In the genomic region with DNA sequence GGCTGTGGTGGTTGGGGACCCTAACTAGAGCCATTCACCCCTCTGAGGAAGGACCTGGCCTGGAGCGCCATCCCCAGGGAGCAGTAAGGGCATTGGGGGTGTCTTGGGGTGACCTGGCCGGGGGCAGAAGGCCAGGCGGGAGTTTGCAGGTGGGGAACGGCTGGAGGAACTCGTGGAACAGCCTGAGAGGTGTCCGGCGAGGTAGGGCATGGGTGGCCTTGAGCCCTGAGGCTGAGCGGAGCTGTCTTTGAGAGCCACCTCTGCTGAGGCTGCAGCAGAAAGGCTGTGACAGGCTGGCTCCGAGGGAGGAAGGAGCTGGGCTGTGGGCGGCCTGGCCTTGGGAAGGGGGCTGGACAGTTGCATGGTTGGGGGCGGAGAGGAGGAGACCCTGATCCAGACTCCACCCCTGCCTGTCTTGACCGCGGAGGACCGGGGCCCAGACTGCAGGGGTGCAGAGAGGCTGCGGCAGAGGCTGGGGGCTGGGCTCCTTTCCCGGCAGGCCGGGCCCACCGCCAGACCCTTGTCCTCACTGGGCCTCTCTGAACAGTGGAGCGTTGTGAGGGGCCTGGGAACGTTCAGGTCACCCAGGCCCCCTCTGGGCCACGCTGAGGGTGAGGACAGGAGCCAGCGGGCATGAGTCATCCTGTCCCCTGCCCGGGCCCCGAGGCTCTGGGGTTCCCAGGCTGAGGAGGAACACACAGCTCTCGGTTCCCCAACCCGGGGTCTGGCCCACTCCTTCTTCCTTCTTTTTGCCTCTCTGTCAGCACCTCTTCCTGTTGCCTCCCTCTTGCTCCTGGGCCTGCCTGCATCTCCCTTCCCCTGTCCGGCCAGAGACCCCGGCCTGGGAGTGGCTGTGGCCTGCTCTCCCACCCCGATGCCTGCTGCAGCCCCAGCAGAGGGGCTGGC, we compare ENCODE assay signal across 8 cellular contexts. TPM values are rescaled to one million over a fixed set of nuclear protein-coding genes. Genes with fewer than 3 reads are reported as not detected.
DNase-seq lines count a peak whose midpoint lies in the region; ATAC-seq and TF ChIP-seq lines count a peak whose summit lies in the region.

No MANE protein-coding gene starts in this region.

- no peak for TF ChIP-seq CTCF in CD14-positive monocyte (IDR thresholded peaks at IDR 0.05)
- no peak for TF ChIP-seq CTCF in colonic mucosa (IDR thresholded peaks at IDR 0.05)
- TF ChIP-seq CTCF in suprapubic skin (IDR thresholded peaks at IDR 0.05): no peak

- no peak overlapping the region for H3K4me3 ChIP-seq in colonic mucosa
- H3K4me3 ChIP-seq in suprapubic skin: peak overlapping the region; percentile 40

- peak overlapping the region; percentile 96 to 97 for H3K4me3 Mint-ChIP-seq in CD14-positive monocyte

- H3K36me3 ChIP-seq in colonic mucosa (no peaks in the 10 kb centered on the region), suprapubic skin (no peaks in the 10 kb centered on the region)

- DNase-seq in CD14-positive monocyte (ENCODE audit: low spot score) (peak; percentile 97), RPMI7951 (ENCODE audit: low read depth) (peak; percentile 83), colonic mucosa (peak; percentile 56), medulla oblongata (ENCODE audit: extremely low spot score) (peak; percentile 90), suprapubic skin (ENCODE audit: low spot score in 2 of 2) (peak; percentile 85 to 91)

- TF ChIP-seq POLR2A in suprapubic skin (IDR thresholded peaks at IDR 0.05): no peak

- intact Hi-C loops in CD14-positive monocyte (cut with micrococcal nuclease) (no loop called here), colonic mucosa (cut with DNase I) (no loop called here)

- no peaks in the 10 kb centered on the region for H3K9me3 Mint-ChIP-seq in CD14-positive monocyte

- peak overlapping the region; percentile 46 to 57 for H3K9ac ChIP-seq in colonic mucosa (ENCODE audit: low read depth in 2 of 2, low read length in 2 of 2)

- ATAC-seq in GM21529 (IDR thresholded peaks at IDR 0.05; ENCODE audit: unreplicated experiment) (peak; percentile 48), HG03025 (IDR thresholded peaks at IDR 0.05; ENCODE audit: low FRiP score, unreplicated experiment) (no peak), GM21528 (IDR thresholded peaks at IDR 0.05; ENCODE audit: low FRiP score, unreplicated experiment) (no peak)

- TF ChIP-seq EP300 in suprapubic skin (IDR thresholded peaks at IDR 0.05): no peak

- H3K4me1 ChIP-seq in colonic mucosa (peaks cover 67% of the 10 kb centered on the region), suprapubic skin (peaks cover 98% of the 10 kb centered on the region)

- H3K27ac ChIP-seq in colonic mucosa (peak overlapping the region; percentile 73), suprapubic skin (peak overlapping the region; percentile 84)

- peaks cover 0 to 3% (median 2%) of the 10 kb centered on the region in 3 donors for H3K27me3 Mint-ChIP-seq in CD14-positive monocyte (ENCODE audit: low read depth in 3 of 3)

- 24% methylated on average over 11 of the region's 29 CpGs for WGBS in suprapubic skin

- H3K36me3 Mint-ChIP-seq in CD14-positive monocyte: peaks cover 46 to 72% of the 10 kb centered on the region in 2 donors

- peaks cover 77% of the 10 kb centered on the region for H3K4me1 Mint-ChIP-seq in CD14-positive monocyte

- H3K27ac Mint-ChIP-seq in CD14-positive monocyte: peak overlapping the region; percentile 97 to 99 (median 99)

- no peaks in the 10 kb centered on the region for H3K9me3 ChIP-seq in colonic mucosa
- no peaks in the 10 kb centered on the region for H3K9me3 ChIP-seq in suprapubic skin

- no peaks in the 10 kb centered on the region for H3K27me3 ChIP-seq in colonic mucosa
- no peaks in the 10 kb centered on the region for H3K27me3 ChIP-seq in suprapubic skin

RNA-seq across cellular contexts. Expression of a gene that starts 8.1 kb away (rescaled TPM):
- polyA plus RNA-seq in CD14-positive monocyte: 10 to 100 TPM; 19.1 to 26.9 TPM
- total RNA-seq in RPMI7951 (2014; rRNA removed; shearing (Covaris generic)): 22.0 and 24.8 TPM in 2 replicates
- total RNA-seq in colonic mucosa (10 to 100 TPM; 62.2 to 70.8 TPM), suprapubic skin (100 to 1,000 TPM; 116 to 709 (median 162) TPM)

RNA-seq across cellular contexts. Expression of a gene that starts 42.7 kb away (rescaled TPM):
- polyA plus RNA-seq in CD14-positive monocyte: 100 to 1,000 TPM in 1 of 2 donors, 10 to 100 TPM in 1; 76.1 to 103 TPM
- 115 and 136 TPM in 2 replicates for total RNA-seq in RPMI7951 (2014; rRNA removed; shearing (Covaris generic))
- total RNA-seq in colonic mucosa: 100 to 1,000 TPM; 223 to 233 TPM
- 100 to 1,000 TPM; 122 to 299 (median 196) TPM for total RNA-seq in suprapubic skin

RNA-seq across cellular contexts. Expression of a gene that starts 44.8 kb away (rescaled TPM):
- polyA plus RNA-seq in CD14-positive monocyte: 10 to 100 TPM; 27.6 to 28.2 TPM
- total RNA-seq in RPMI7951 (2014; rRNA removed; shearing (Covaris generic)): 21.7 and 23.3 TPM in 2 replicates
- total RNA-seq in colonic mucosa: 10 to 100 TPM; 43.6 to 61.3 TPM
- total RNA-seq in suprapubic skin: 10 to 100 TPM; 21.8 to 36.0 (median 30.8) TPM
